Comparison of ENCODE assay signal across 12 cellular contexts in the genomic region with DNA sequence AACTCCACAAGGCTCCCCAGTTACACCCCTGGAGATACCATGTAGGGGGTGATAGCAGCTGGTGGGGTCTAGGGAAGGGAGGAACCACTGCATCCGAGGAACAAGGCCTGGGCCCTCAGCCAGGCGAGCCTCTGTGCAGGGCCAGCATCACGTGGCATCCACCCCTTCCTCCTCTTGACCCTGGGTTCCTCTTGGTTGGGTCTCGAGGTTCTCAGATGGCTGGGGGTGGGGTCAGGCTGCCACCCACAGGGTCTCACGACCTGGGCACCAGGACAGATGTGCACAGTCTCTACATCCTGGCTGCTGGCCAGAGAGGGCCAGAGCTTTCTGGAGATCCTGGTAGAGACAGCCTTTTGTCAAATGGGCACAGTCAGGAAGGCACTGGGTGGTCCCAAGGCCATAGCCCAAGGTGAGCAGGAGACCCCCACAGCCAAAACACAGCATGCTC. TPM values are rescaled to one million over a fixed set of nuclear protein-coding genes. Genes with fewer than 3 reads are reported as not detected.
A peak's percentile ranks its signal among the peaks of the same experiment; 100 is the strongest.
DNase-seq lines count a peak whose midpoint lies in the region; ATAC-seq and TF ChIP-seq lines count a peak whose summit lies in the region.
"Had no signal": no experiment of that assay in that cellular context is flagged by ENCODE, and none has a peak within 500 bp of the region (broad histone marks: within the 10 kb centered on the region; RNA-seq: fewer than 3 reads in every experiment).

No MANE protein-coding gene starts in this region.

- CTCF ChIA-PET in activated naive CD4-positive, alpha-beta T cell treated with anti-CD3 and anti-CD28 coated beads, Interleukin-2, amount 10 ng/mL, durations not matched to agents 7 days and 5 days (lab: Charles Lee) = no interaction called here

- no peaks in the 10 kb centered on the region for H3K27me3 Mint-ChIP-seq in activated naive CD4-positive, alpha-beta T cell treated with anti-CD3 and anti-CD28 coated beads, Interleukin-2, amount 10 ng/mL, durations not matched to agents 7 days and 5 days
- H3K27me3 Mint-ChIP-seq in glutamatergic neuron (ENCODE audit: unreplicated experiment) (peaks cover 16% of the 10 kb centered on the region), nephron progenitor cell (ENCODE audit: low read depth, poor library complexity) (no peaks in the 10 kb centered on the region)

- H3K36me3 Mint-ChIP-seq in activated naive CD4-positive, alpha-beta T cell treated with anti-CD3 and anti-CD28 coated beads, Interleukin-2, amount 10 ng/mL, durations not matched to agents 7 days and 5 days = no peaks in the 10 kb centered on the region
- H3K36me3 Mint-ChIP-seq in glutamatergic neuron (ENCODE audit: unreplicated experiment) = peaks cover 3% of the 10 kb centered on the region
- no peaks in the 10 kb centered on the region for H3K36me3 Mint-ChIP-seq in nephron progenitor cell (ENCODE audit: low read depth)

- no peak for ATAC-seq in GM18505 (IDR thresholded peaks at IDR 0.05; ENCODE audit: unreplicated experiment)
- ATAC-seq: gastroesophageal sphincter had no signal

- no peak for TF ChIP-seq POLR2A in GM18505 (IDR thresholded peaks at IDR 0.05; ENCODE audit: borderline replicate concordance, extremely low read depth, insufficient read depth, insufficient read length)

- H3K4me1 ChIP-seq in urinary bladder (ENCODE audit: insufficient read depth) = peaks cover 6% of the 10 kb centered on the region

- H3K27ac ChIP-seq in urinary bladder (ENCODE audit: low read depth) = peak overlapping the region; percentile 19

- H3K27ac Mint-ChIP-seq in activated naive CD4-positive, alpha-beta T cell treated with anti-CD3 and anti-CD28 coated beads, Interleukin-2, amount 10 ng/mL, durations not matched to agents 7 days and 5 days = no peak overlapping the region
- H3K27ac Mint-ChIP-seq in glutamatergic neuron (ENCODE audit: unreplicated experiment) (no peak overlapping the region), nephron progenitor cell (no peak overlapping the region)

- TF ChIP-seq CTCF in glutamatergic neuron (IDR thresholded peaks at IDR 0.05; ENCODE audit: partially characterized antibody, unreplicated experiment) (no peak), nephron progenitor cell (IDR thresholded peaks at IDR 0.05) (no peak)

- no peaks in the 10 kb centered on the region for H3K27me3 ChIP-seq in H7 (ENCODE audit: control insufficient read depth, insufficient read depth, low read length)
- H3K27me3 ChIP-seq: gastroesophageal sphincter had no signal

- 51% methylated on average over 5 of the region's 5 CpGs for WGBS in urinary bladder

- H3K4me3 ChIP-seq in urinary bladder (ENCODE audit: low read depth, low read length) = no peak overlapping the region
- no peak overlapping the region for H3K4me3 ChIP-seq in H7 (ENCODE audit: insufficient read depth, low read depth, low read length)
- H3K4me3 ChIP-seq: gastroesophageal sphincter had no signal

- H3K4me1 Mint-ChIP-seq in activated naive CD4-positive, alpha-beta T cell treated with anti-CD3 and anti-CD28 coated beads, Interleukin-2, amount 10 ng/mL, durations not matched to agents 7 days and 5 days = no peaks in the 10 kb centered on the region
- H3K4me1 Mint-ChIP-seq in glutamatergic neuron (ENCODE audit: low read depth, unreplicated experiment) (peaks cover 66% of the 10 kb centered on the region), nephron progenitor cell (peaks cover 78% of the 10 kb centered on the region)

- H3K4me3 Mint-ChIP-seq in activated naive CD4-positive, alpha-beta T cell treated with anti-CD3 and anti-CD28 coated beads, Interleukin-2, amount 10 ng/mL, durations not matched to agents 7 days and 5 days = no peak overlapping the region
- H3K4me3 Mint-ChIP-seq in glutamatergic neuron (ENCODE audit: unreplicated experiment) = no peak overlapping the region
- H3K4me3 Mint-ChIP-seq in nephron progenitor cell = no peak overlapping the region

- no peaks in the 10 kb centered on the region for H3K9me3 Mint-ChIP-seq in activated naive CD4-positive, alpha-beta T cell treated with anti-CD3 and anti-CD28 coated beads, Interleukin-2, amount 10 ng/mL, durations not matched to agents 7 days and 5 days
- H3K9me3 Mint-ChIP-seq in glutamatergic neuron (ENCODE audit: unreplicated experiment) (peaks cover 20% of the 10 kb centered on the region), nephron progenitor cell (no peaks in the 10 kb centered on the region)

- DNase-seq in activated naive CD4-positive, alpha-beta T cell treated with anti-CD3 and anti-CD28 coated beads, Interleukin-2, amount 10 ng/mL, durations not matched to agents 7 days and 5 days = peak; percentile 5
- DNase-seq in activated naive CD4-positive, alpha-beta T cell (lab: John Stamatoyannopoulos, UW) = no peak
- peak; percentile 4 for DNase-seq in glutamatergic neuron
- DNase-seq in nephron progenitor cell = peak; percentile 1
- no peak for DNase-seq in dedifferentiated amniotic fluid mesenchymal stem cell (ENCODE audit: extremely low spot score)
- DNase-seq in H7 = no peak
- DNase-seq: ACHN; activated CD4-positive, alpha-beta T cell treated with anti-CD3 and anti-CD28 coated beads for 1 hour; NCI-H1092 had no signal

- H3K36me3 ChIP-seq in urinary bladder (ENCODE audit: insufficient read depth) (no peaks in the 10 kb centered on the region), H7 (replicated peaks; ENCODE audit: control insufficient read depth, insufficient read depth, low read length) (no peaks in the 10 kb centered on the region; the same call in 1 of the 2 replicates)
- H3K36me3 ChIP-seq: gastroesophageal sphincter had no signal

RNA-seq across cellular contexts. Expression of a gene that starts 10.4 kb away (rescaled TPM):
- 173 TPM for total RNA-seq in glutamatergic neuron (ENCODE audit: unreplicated experiment)
- total RNA-seq in urinary bladder = 16.9 TPM
- 40.0 TPM for polyA plus RNA-seq in urinary bladder
- total RNA-seq in H7 (2014; rRNA removed; shearing (Covaris generic)) = 76.3 and 102 TPM in 2 replicates

Comparison
In these comparisons a context has a peak if more than half of its experiments do, and no peak if none do; other contexts are left out.
1. DNase-seq: peak in activated naive CD4-positive, alpha-beta T cell treated with anti-CD3 and anti-CD28 coated beads, Interleukin-2, amount 10 ng/mL, durations not matched to agents 7 days and 5 days (single experiment), glutamatergic neuron (single experiment) and nephron progenitor cell (single experiment); none in activated naive CD4-positive, alpha-beta T cell (0 of 4), dedifferentiated amniotic fluid mesenchymal stem cell (single experiment) and H7 (single experiment).